In the genomic region with DNA sequence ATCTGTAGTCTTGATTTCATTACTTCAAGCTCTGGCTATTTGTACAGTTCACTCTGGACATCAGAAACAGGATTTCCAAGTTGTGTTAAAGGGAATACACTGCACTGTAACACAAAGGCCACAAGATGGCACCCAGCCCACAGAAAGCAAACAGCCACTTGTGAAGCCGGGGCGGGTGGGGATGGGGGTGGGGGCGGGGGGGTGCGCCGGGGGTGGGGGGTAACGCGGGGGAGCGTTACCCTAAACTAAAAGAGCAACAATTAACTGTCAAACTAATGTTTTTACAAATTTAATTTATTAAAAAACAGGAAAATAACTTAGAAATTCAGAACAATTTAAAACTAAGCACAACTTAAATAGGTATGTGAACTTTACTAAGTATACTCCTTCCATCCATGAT, we compare ENCODE assay signal across 8 cellular contexts.
DNase-seq lines count a peak whose midpoint lies in the region; ATAC-seq lines count a peak whose summit lies in the region.

No MANE protein-coding gene starts in this region.

- ATAC-seq in HG02938 (IDR thresholded peaks at IDR 0.05; ENCODE audit: unreplicated experiment) = peak; percentile 64
- no peak for ATAC-seq in stimulated activated memory B cell treated with anti-CD40 and anti-IgM and Interleukin-4, amounts not matched to agents 10 μg/mL and 1 μg/mL and 100 μg/mL, for 72 hours

- H3K36me3 Mint-ChIP-seq in stimulated activated memory B cell treated with anti-CD40 and anti-IgM and Interleukin-4, amounts not matched to agents 10 μg/mL and 1 μg/mL and 100 μg/mL, for 72 hours = no peaks in the 10 kb centered on the region

- no peaks in the 10 kb centered on the region for H3K9me3 Mint-ChIP-seq in stimulated activated memory B cell treated with anti-CD40 and anti-IgM and Interleukin-4, amounts not matched to agents 10 μg/mL and 1 μg/mL and 100 μg/mL, for 72 hours

- no peaks in the 10 kb centered on the region for H3K27me3 Mint-ChIP-seq in stimulated activated memory B cell treated with anti-CD40 and anti-IgM and Interleukin-4, amounts not matched to agents 10 μg/mL and 1 μg/mL and 100 μg/mL, for 72 hours

- H3K4me3 Mint-ChIP-seq in stimulated activated memory B cell treated with anti-CD40 and anti-IgM and Interleukin-4, amounts not matched to agents 10 μg/mL and 1 μg/mL and 100 μg/mL, for 72 hours = no peak overlapping the region

- H3K4me1 Mint-ChIP-seq in stimulated activated memory B cell treated with anti-CD40 and anti-IgM and Interleukin-4, amounts not matched to agents 10 μg/mL and 1 μg/mL and 100 μg/mL, for 72 hours = no peaks in the 10 kb centered on the region

- no peak overlapping the region for H3K27ac Mint-ChIP-seq in stimulated activated memory B cell treated with anti-CD40 and anti-IgM and Interleukin-4, amounts not matched to agents 10 μg/mL and 1 μg/mL and 100 μg/mL, for 72 hours

- DNase-seq in NOMO-1 (lab: John Stamatoyannopoulos, UW; ENCODE audit: unreplicated experiment in 2 of 2) = peak; percentile 4 to 12
- no peak for DNase-seq in NOMO-1 treated with dmso at 0.1 percent for 144 hours (lab: John Stamatoyannopoulos, UW; ENCODE audit: unreplicated experiment)
- DNase-seq in NCI-H82 treated with DMSO at 0.1 percent for 48 hours (lab: John Stamatoyannopoulos, UW; ENCODE audit: unreplicated experiment) = peak; percentile 5
- DNase-seq in activated effector memory CD4-positive, alpha-beta T cell treated with anti-CD3 and anti-CD28 coated beads, Interleukin-2, amount 50 U/mL, for 16 hours = peak; percentile 69
- DNase-seq in glomerular visceral epithelial cell (ENCODE audit: extremely low spot score) = peak; percentile 48
- DNase-seq in pons (ENCODE audit: low spot score) = peak; percentile 73
